23 cellular contexts compared by ENCODE assay signal in genomic region chr3:138259126-138259525, GRCh38.
"Had no signal": no experiment of that assay in that cellular context is flagged by ENCODE, and none has a peak within 500 bp of the region (broad histone marks: within the 10 kb centered on the region; RNA-seq: fewer than 3 reads in every experiment).

No MANE protein-coding gene starts in this region.

- H3K4me1 ChIP-seq: suprapubic skin, testis, thyroid gland, tibial artery, tibial nerve, transverse colon, upper lobe of left lung, upper lobe of right lung, uterus, vagina had no signal

- H3K36me3 ChIP-seq: uterus, vagina had no signal

- H3K27me3 ChIP-seq: stomach, suprapubic skin, testis, thyroid gland, tibial artery, tibial nerve, transverse colon, upper lobe of left lung, upper lobe of right lung, uterus, vagina had no signal

- H3K9me3 ChIP-seq: stomach, suprapubic skin, testis, thoracic aorta, thyroid gland, tibial artery, tibial nerve, transverse colon, upper lobe of left lung, upper lobe of right lung, uterus, vagina had no signal

- H3K27ac ChIP-seq: stomach, suprapubic skin, testis, thoracic aorta, thyroid gland, tibial artery, tibial nerve, transverse colon, upper lobe of left lung, upper lobe of right lung, uterus, vagina had no signal

- H3K4me3 ChIP-seq: stomach, suprapubic skin, testis, thoracic aorta, thyroid gland, tibial artery, tibial nerve, transverse colon, upper lobe of left lung, upper lobe of right lung, uterus, vagina had no signal

- DNase-seq: stimulated activated CD4-positive, alpha-beta T cell treated with anti-CD3 and anti-CD28 coated beads, Interleukin-2, amount 100 ng/mL, for 48 hours; stimulated activated CD4-positive, alpha-beta T cell treated with anti-CD3 and anti-CD28 coated beads, Interleukin-4, amount 100 ng/mL, for 1 hour; stimulated activated CD4-positive, alpha-beta T cell treated with anti-CD3 and anti-CD28 coated beads, Interleukin-4, amount 100 ng/mL, for 24 hours; stimulated activated CD4-positive, alpha-beta T cell treated with anti-CD3 and anti-CD28 coated beads, Interleukin-4, amount 100 ng/mL, for 4 hours; stimulated activated CD8-positive, alpha-beta memory T cell treated with anti-CD3 and anti-CD28 coated beads, Interleukin-4, amount 100 ng/mL, for 48 hours; stimulated activated naive B cell treated with anti-CD40 and anti-IgM and Interleukin-4, amounts not matched to agents 10 μg/mL and 1 μg/mL and 100 μg/mL, for 72 hours; stimulated activated naive CD4-positive, alpha-beta T cell; stimulated activated naive CD4-positive, alpha-beta T cell treated with Interleukin-2 at 50 U/mL for 16 hours; stimulated activated naive CD8-positive, alpha-beta T cell treated with anti-CD3 and anti-CD28 coated beads, Interleukin-15, amount 100 ng/mL, for 72 hours; stimulated activated naive CD8-positive, alpha-beta T cell treated with anti-CD3 and anti-CD28 coated beads, Interleukin-15, Interleukin-2, amounts not matched to agents 100 U/mL and 50 U/mL, for 24 hours; stomach; substantia nigra; testis; thyroid gland; tibial artery; transverse colon; upper lobe of left lung; upper lobe of right lung; uterus had no signal
